Comparison of ENCODE assay signal across 30 cellular contexts in the genomic region with DNA sequence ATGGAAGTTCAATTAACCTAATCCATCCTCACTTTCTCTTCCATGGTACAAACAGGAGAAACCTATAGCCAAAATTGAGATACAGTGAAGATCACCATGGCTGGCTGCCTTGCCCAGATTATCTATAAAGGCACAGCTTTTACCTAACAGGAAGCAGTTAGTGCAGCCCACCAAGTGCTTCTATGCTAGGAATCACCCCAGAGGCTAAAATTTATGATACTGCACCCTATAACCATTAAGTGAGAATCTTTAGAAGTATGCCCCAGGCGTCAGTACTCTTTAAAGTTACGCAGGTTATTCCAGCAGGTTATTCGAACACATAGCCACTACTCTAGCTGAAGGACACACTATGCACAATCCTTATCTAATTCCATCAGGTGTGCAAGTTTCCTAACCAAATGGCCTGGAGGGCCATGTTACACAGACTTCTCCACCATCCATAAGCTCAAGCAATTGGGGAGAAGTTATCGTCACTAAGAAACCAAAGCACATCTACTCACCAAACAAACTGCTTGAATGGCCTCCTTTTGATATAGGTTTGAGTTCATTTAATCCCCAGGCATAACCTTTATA.
"Had no signal": no experiment of that assay in that cellular context is flagged by ENCODE, and none has a peak within 500 bp of the region (broad histone marks: within the 10 kb centered on the region; RNA-seq: fewer than 3 reads in every experiment).

No MANE protein-coding gene starts in this region.

- FAIRE-seq: TTC549 had no signal

- ATAC-seq: activated naive CD8-positive, alpha-beta T cell treated with anti-CD3 and anti-CD28 coated beads, Interleukin-2, amount 50 U/mL, for 24 hours; activated T-cell treated with anti-CD3 and anti-CD28 coated beads, Interleukin-2, amount 50 U/mL, for 4 hours; Panc1 had no signal

- H3K4me3 ChIP-seq: SJCRH30, SK-N-MC had no signal

- H3K4me1 ChIP-seq: SJCRH30 had no signal

- H3K27me3 ChIP-seq: brain microvascular endothelial cell, SJCRH30 had no signal

- DNase-seq: activated B cell treated with CpG ODN at 0.5 μM for 24 hours; activated CD4-positive, alpha-beta memory T cell treated with anti-CD3 and anti-CD28 coated beads for 36 hours; activated CD4-positive, alpha-beta T cell treated with anti-CD3 and anti-CD28 coated beads for 4 hours; activated CD4-positive, alpha-beta T cell treated with anti-CD3 and anti-CD28 coated beads, Interleukin-2, amount 50 U/mL, for 1 hour; activated CD4-positive, CD25-positive, alpha-beta regulatory T cell treated with anti-CD3 and anti-CD28 coated beads, Interleukin-2, amount 50 U/mL, for 72 hours; activated CD8-positive, alpha-beta memory T cell treated with anti-CD3 and anti-CD28 coated beads, Interleukin-2, amount 50 U/mL, for 4 hours; activated naive CD4-positive, alpha-beta T cell treated with anti-CD3 and anti-CD28 coated beads, Interleukin-2, amount 10 ng/mL, durations not matched to agents 7 days and 5 days; activated naive CD8-positive, alpha-beta T cell treated with anti-CD3 and anti-CD28 coated beads, Interleukin-2, amount 50 U/mL, for 24 hours; activated T-cell treated with anti-CD3 and anti-CD28 coated beads for 4 hours; activated T-cell treated with anti-CD3 and anti-CD28 coated beads, Interleukin-2, amount 50 U/mL, for 4 hours; anterior cingulate cortex; brain microvascular endothelial cell; central memory CD4-positive, alpha-beta T cell; Kasumi-1; KBM-7; MM.1S; MV-4-11; NCI-H1092; NCI-H1436 treated with DMSO at 0.1 percent for 48 hours; NCI-H1694 treated with DMSO at 0.1 percent for 48 hours; NCI-H2029; NCI-H2171; NCI-H510A; NCI-H526; NCI-H748 treated with DMSO at 0.1 percent for 48 hours; SHP77; SJCRH30 had no signal

- H3K27ac ChIP-seq: brain microvascular endothelial cell, SJCRH30, SK-N-MC had no signal

- H3K36me3 ChIP-seq: brain microvascular endothelial cell, SJCRH30 had no signal

- H3K9me3 ChIP-seq: SJCRH30 had no signal
